ENCODE assay signal across 1 cellular context in the genomic region with DNA sequence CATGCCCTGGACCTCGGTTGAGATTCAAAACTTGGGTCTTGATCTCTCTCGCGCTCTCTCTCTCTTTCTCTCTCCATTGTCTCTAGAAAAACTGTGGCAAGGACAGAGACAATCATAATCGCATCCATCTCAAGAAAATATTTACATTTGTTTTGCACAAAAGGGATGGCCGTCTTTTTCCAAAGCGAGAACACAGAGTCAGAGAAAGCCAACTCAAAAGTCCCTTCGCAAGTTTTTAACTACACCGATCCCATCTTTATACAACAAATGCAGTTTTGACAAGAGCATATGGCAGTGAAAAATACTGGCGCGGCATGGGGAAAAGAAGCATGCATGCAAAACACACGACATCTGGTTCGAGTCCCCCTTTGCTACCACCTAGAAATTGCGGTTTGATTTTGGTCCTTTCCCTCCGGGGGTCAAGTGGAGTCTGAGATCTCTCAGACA.
TF ChIP-seq lines count a peak whose summit lies in the region.

No MANE protein-coding gene starts in this region.

TF ChIP-seq in WTC11, 78 proteins besides CTCF, POLR2A, EP300 and RAD21 (continued from another document):
- TF ChIP-seq ATF2 (CRISPR knock-in tag; IDR thresholded peaks at IDR 0.05; ENCODE audit: borderline replicate concordance, low read depth) (no peak), ZNF423 (CRISPR knock-in tag; IDR thresholded peaks at IDR 0.05) (no peak), SMAD4 (CRISPR knock-in tag; IDR thresholded peaks at IDR 0.05) (no peak), CREB1 (CRISPR knock-in tag; IDR thresholded peaks at IDR 0.05) (no peak), NFE2L1 (CRISPR knock-in tag; IDR thresholded peaks at IDR 0.05) (no peak), ZNF396 (CRISPR knock-in tag; IDR thresholded peaks at IDR 0.05; ENCODE audit: borderline replicate concordance) (no peak)
- TF ChIP-seq, protein P1, sequence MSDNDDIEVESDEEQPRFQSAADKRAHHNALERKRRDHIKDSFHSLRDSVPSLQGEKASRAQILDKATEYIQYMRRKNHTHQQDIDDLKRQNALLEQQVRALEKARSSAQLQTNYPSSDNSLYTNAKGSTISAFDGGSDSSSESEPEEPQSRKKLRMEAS (CRISPR knock-in tag; IDR thresholded peaks at IDR 0.05) = no peak
